ENCODE assay signal across 8 cellular contexts in the genomic region with DNA sequence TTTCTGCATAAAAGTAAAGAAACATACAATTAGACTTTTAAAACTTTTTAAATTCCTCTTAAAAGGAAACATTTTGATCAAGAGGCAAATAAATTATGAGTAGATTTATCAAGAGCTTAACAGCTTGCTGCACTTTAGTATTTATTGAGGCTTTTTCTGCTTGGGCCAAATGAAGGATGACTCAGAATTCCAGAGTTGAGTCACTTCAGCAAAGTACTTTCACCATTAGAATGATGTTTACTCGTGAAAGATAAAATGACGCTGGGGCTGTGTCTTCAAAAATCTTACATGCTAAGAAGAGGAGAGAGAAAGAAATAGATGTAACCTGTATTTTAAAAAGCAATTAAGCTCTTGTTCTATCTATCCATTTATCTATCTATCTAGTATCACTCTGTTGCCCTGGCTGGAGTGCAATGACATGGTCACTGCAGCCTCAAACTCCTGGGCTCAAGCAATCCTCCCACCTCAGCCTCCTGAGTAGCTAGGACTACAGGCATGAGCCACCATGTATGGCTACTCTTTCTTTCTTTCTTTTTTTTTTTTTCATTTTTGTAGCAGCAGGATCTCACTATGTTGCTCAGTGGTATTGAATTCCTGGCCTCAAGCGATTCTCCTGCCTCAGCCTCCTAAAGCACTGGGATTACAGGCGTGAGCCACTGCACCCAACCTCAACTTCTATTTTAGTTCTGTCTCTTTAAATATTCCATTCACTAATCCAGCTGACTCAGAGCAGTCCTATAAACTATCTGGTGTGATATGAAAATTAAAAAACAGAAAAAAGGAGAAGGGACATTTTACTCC.
DNase-seq lines count a peak whose midpoint lies in the region; ATAC-seq and TF ChIP-seq lines count a peak whose summit lies in the region.

No MANE protein-coding gene starts in this region.

- H3K4me3 ChIP-seq in AG04450 (ENCODE audit: low read depth, low read length) = no peak overlapping the region
- no peak overlapping the region for H3K4me3 ChIP-seq in RWPE2 (ENCODE audit: severe bottlenecking)
- H3K4me3 ChIP-seq in right atrium auricular region = no peak overlapping the region
- H3K4me3 ChIP-seq in testis = no peak overlapping the region

- WGBS in testis, 2 donors = 71 to 75% methylated on average over 4 of the region's 4 CpGs

- peak; percentile 54 for DNase-seq in AG04450 (ENCODE audit: low read depth, low spot score)
- DNase-seq in RWPE2 (ENCODE audit: low spot score) = no peak
- DNase-seq in right atrium auricular region (ENCODE audit: low spot score) = no peak
- no peak for DNase-seq in effector CD8-positive, alpha-beta T cell (lab: John Stamatoyannopoulos, UW)
- DNase-seq in NCI-H510A (lab: John Stamatoyannopoulos, UW) = no peak
- no peak for DNase-seq in testis

- H3K9me3 ChIP-seq in AG04450 (ENCODE audit: control insufficient read depth, insufficient read depth, low read length) (no peaks in the 10 kb centered on the region), RWPE2 (ENCODE audit: severe bottlenecking) (no peaks in the 10 kb centered on the region), right atrium auricular region (no peaks in the 10 kb centered on the region), testis (no peaks in the 10 kb centered on the region)

- TF ChIP-seq POLR2A in testis (IDR thresholded peaks at IDR 0.05) = no peak

- intact Hi-C loops in testis (cut with DNase I; ENCODE audit: low total_unique reads) = no loop called here

- H3K27me3 ChIP-seq in AG04450 (ENCODE audit: control insufficient read depth, insufficient read depth, low read length) (no peaks in the 10 kb centered on the region), RWPE2 (ENCODE audit: insufficient read depth, poor library complexity, severe bottlenecking) (no peaks in the 10 kb centered on the region), right atrium auricular region (no peaks in the 10 kb centered on the region), testis (no peaks in the 10 kb centered on the region)

- H3K27ac ChIP-seq in AG04450 (ENCODE audit: low read depth, low read length) (peak overlapping the region; percentile 85), RWPE2 (ENCODE audit: poor library complexity, severe bottlenecking) (peak overlapping the region; percentile 91), right atrium auricular region (peak overlapping the region; percentile 43 to 78), testis (no peak overlapping the region)

- ATAC-seq in GM21447 (IDR thresholded peaks at IDR 0.05; ENCODE audit: unreplicated experiment) = peak; percentile 75
- ATAC-seq in RWPE2 (ENCODE audit: low read depth) = peak; percentile 75
- ATAC-seq in GM21576 (IDR thresholded peaks at IDR 0.05; ENCODE audit: unreplicated experiment) = no peak

- TF ChIP-seq CTCF in AG04450 (IDR thresholded peaks at IDR 0.05; ENCODE audit: low read depth, low read length) = no peak
- no peak for TF ChIP-seq CTCF in RWPE2 (IDR thresholded peaks at IDR 0.05; ENCODE audit: poor library complexity, severe bottlenecking)
- TF ChIP-seq CTCF in right atrium auricular region (IDR thresholded peaks at IDR 0.05) = no peak
- no peak for TF ChIP-seq CTCF in testis (IDR thresholded peaks at IDR 0.05)

- H3K36me3 ChIP-seq in RWPE2 (ENCODE audit: low read depth) = no peaks in the 10 kb centered on the region; the same call in 1 of the 2 replicates
- H3K36me3 ChIP-seq in right atrium auricular region = no peaks in the 10 kb centered on the region
- no peaks in the 10 kb centered on the region for H3K36me3 ChIP-seq in testis (ENCODE audit: low read depth, missing control alignments)

- POLR2A ChIA-PET in AG04450 (lab: Yijun Ruan, JAX) = interaction anchor here (0.7 to 1.6 kb wide), 2 partner anchors 152 to 242 kb away, joined by 3 to 9 read pairs; partner anchors contain the start of gene CABLES1

- CTCF ChIA-PET in AG04450 (lab: Charles Lee) = interaction anchor here (0.7 to 3.5 kb wide), 16 partner anchors 18 to 557 kb away, joined by 3 to 36 read pairs (median 4); no protein-coding TSS in a partner anchor

- H3K4me1 ChIP-seq in RWPE2 (ENCODE audit: insufficient read depth, poor library complexity, severe bottlenecking) (peaks cover 17% of the 10 kb centered on the region), right atrium auricular region (peaks cover 0 to 17% of the 10 kb centered on the region in 2 donors), testis (peaks cover 14% of the 10 kb centered on the region)

Comparison
In these comparisons a context has a peak if more than half of its experiments do, and no peak if none do; other contexts are left out.
1. H3K27ac ChIP-seq: peak in AG04450 (single experiment), RWPE2 (single experiment) and right atrium auricular region (2 of 2); none in testis (0 of 2).